12 cellular contexts compared by ENCODE assay signal in genomic region chr19:54646331-54646841, GRCh38. TPM values are rescaled to one million over a fixed set of nuclear protein-coding genes. Genes with fewer than 3 reads are reported as not detected.
"Had no signal": no experiment of that assay in that cellular context is flagged by ENCODE, and none has a peak within 500 bp of the region (broad histone marks: within the 10 kb centered on the region; RNA-seq: fewer than 3 reads in every experiment).

No MANE protein-coding gene starts in this region.

- DNase-seq: GM23248, GOT3, H7, HFFc6, KBM-7 had no signal

- H3K9me3 ChIP-seq: HAP-1 had no signal

- H3K27ac ChIP-seq: GM23248, HL-60 had no signal

- ATAC-seq: HCT116, HepG2 had no signal

- H3K36me3 ChIP-seq: HAP-1 had no signal

- H3K4me1 ChIP-seq: HAP-1 had no signal

- H3K4me3 ChIP-seq: GM23248, HAP-1 had no signal

- H3K9ac ChIP-seq: GM23248 had no signal

RNA-seq across cellular contexts. Expression of gene LILRB1, which starts 16.1 kb away (rescaled TPM):
- total RNA-seq: GM23248, H4, H7, HepG2, HFFc6, HT1080 had no signal
- polyA plus RNA-seq: HepG2 had no signal

RNA-seq across cellular contexts. Expression of gene LILRB4, which starts 16.4 kb away (rescaled TPM):
- total RNA-seq: GM23248, H4, H7, HepG2, HFFc6, HT1080 had no signal
- polyA plus RNA-seq: GM23248, HepG2 had no signal

RNA-seq across cellular contexts. Expression of gene LILRA1, which starts 53.0 kb away (rescaled TPM):
- total RNA-seq: GM23248, H4, H7, HepG2, HFFc6, HT1080 had no signal
- polyA plus RNA-seq: GM23248, HepG2, IgD-negative memory B cell had no signal
